Comparison of ENCODE assay signal across 9 cellular contexts in the genomic region with DNA sequence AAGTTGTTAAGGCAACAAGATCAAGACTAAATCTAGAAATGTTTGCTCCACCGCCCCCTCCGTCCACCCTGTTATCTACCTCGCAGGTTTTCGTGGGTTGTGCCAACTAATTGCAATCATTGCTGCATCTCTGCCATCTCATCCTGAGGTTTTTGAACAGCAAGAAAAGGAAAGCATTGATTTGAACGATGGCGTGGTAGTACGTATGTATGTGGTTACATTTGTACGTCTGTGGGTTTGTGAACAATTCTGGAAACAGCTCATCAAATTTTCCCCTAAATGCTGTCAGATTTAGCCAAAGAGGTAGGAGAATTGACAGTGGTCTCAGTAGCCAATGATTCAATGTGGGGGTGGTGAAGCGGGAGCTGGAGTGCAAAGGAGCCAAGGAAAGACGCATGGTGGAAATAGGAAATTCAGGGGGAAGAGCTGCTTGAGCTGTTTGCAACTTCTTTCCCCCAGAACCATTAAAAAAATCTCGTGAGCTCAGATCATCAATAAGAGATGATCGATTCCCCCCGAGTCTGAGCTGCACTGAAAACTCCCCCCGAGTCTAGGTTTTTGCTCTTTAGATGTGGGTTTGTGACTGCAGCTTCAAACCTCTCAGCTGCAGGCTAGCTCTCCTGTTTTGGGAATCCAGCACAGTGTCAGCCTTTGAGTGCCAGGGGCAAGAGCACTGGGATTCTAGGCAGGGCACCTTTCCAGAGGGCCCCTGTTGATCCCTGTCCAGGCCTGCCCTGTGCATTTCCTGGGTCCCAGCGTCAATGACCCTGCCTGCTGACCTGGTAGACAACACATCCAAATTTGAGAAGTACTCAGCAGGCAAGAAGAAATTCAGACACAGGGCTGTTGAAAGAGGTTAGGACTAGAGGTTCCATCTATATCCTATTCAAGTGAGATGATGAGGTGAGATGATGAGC.
DNase-seq lines count a peak whose midpoint lies in the region; ATAC-seq and TF ChIP-seq lines count a peak whose summit lies in the region.
"Had no signal": no experiment of that assay in that cellular context is flagged by ENCODE, and none has a peak within 500 bp of the region (broad histone marks: within the 10 kb centered on the region; RNA-seq: fewer than 3 reads in every experiment).

No MANE protein-coding gene starts in this region.

- H3K4me3 ChIP-seq in ovary, result no peak overlapping the region

- TF ChIP-seq CTCF in ovary (IDR thresholded peaks at IDR 0.05), result no peak

- peaks cover 80% of the 10 kb centered on the region for H3K27me3 Mint-ChIP-seq in activated T-helper 1 cell treated with anti-CD3 and anti-CD28 coated beads, Interleukin-12 subunit alpha, Interleukin-12 subunit beta, Interleukin-2, Interleukin-4 antibody, amounts not matched to agents 30 ng/mL and 10 ng/mL and 1 ng/mL, durations not matched to agents 14 hours and 24 hours and 36 hours (ENCODE audit: insufficient read depth)

- no peaks in the 10 kb centered on the region for H3K27me3 ChIP-seq in ovary

- no peak overlapping the region for H3K27ac ChIP-seq in ovary

- H3K9me3 ChIP-seq in ovary, result no peaks in the 10 kb centered on the region

- H3K4me1 ChIP-seq in ovary (ENCODE audit: insufficient read depth), result no peaks in the 10 kb centered on the region

- peak; percentile 67 for ATAC-seq in GM18870 (IDR thresholded peaks at IDR 0.05; ENCODE audit: unreplicated experiment)
- ATAC-seq in HG03066 (IDR thresholded peaks at IDR 0.05; ENCODE audit: low read depth, unreplicated experiment), result peak; percentile 52
- ATAC-seq in GM19455 (IDR thresholded peaks at IDR 0.05; ENCODE audit: unreplicated experiment), result no peak

- peaks cover 18% of the 10 kb centered on the region for H3K4me1 Mint-ChIP-seq in activated T-helper 1 cell treated with anti-CD3 and anti-CD28 coated beads, Interleukin-12 subunit alpha, Interleukin-12 subunit beta, Interleukin-2, Interleukin-4 antibody, amounts not matched to agents 30 ng/mL and 10 ng/mL and 1 ng/mL, durations not matched to agents 14 hours and 24 hours and 36 hours (ENCODE audit: low read depth)

- H3K9me3 Mint-ChIP-seq in activated T-helper 1 cell treated with anti-CD3 and anti-CD28 coated beads, Interleukin-12 subunit alpha, Interleukin-12 subunit beta, Interleukin-2, Interleukin-4 antibody, amounts not matched to agents 30 ng/mL and 10 ng/mL and 1 ng/mL, durations not matched to agents 14 hours and 24 hours and 36 hours, result no peaks in the 10 kb centered on the region

- H3K27ac Mint-ChIP-seq in activated T-helper 1 cell treated with anti-CD3 and anti-CD28 coated beads, Interleukin-12 subunit alpha, Interleukin-12 subunit beta, Interleukin-2, Interleukin-4 antibody, amounts not matched to agents 30 ng/mL and 10 ng/mL and 1 ng/mL, durations not matched to agents 14 hours and 24 hours and 36 hours, result peak overlapping the region; percentile 21

- no peak for TF ChIP-seq POLR2A in ovary (IDR thresholded peaks at IDR 0.05)

- DNase-seq in activated T-helper 1 cell treated with anti-CD3 and anti-CD28 coated beads, Interleukin-12 subunit alpha, Interleukin-12 subunit beta, Interleukin-2, Interleukin-4 antibody, amounts not matched to agents 30 ng/mL and 10 ng/mL and 1 ng/mL, durations not matched to agents 14 hours and 24 hours and 36 hours (ENCODE audit: low spot score), result peak; percentile 38
- DNase-seq in stimulated activated CD4-positive, alpha-beta T cell treated with anti-CD3 and anti-CD28 coated beads, TNF-alpha, amount 100 ng/mL, for 48 hours (ENCODE audit: low read depth in 3 of 3), result peak; percentile 37 to 54 (median 46)
- DNase-seq in GM03348 (ENCODE audit: low spot score) (no peak), ovary (no peak), DMS114 treated with DMSO at 0.1 percent for 48 hours (lab: John Stamatoyannopoulos, UW; ENCODE audit: unreplicated experiment) (no peak)
- DNase-seq: EL had no signal

- peaks cover 1% of the 10 kb centered on the region for H3K36me3 Mint-ChIP-seq in activated T-helper 1 cell treated with anti-CD3 and anti-CD28 coated beads, Interleukin-12 subunit alpha, Interleukin-12 subunit beta, Interleukin-2, Interleukin-4 antibody, amounts not matched to agents 30 ng/mL and 10 ng/mL and 1 ng/mL, durations not matched to agents 14 hours and 24 hours and 36 hours (ENCODE audit: low read depth)

- no peaks in the 10 kb centered on the region for H3K36me3 ChIP-seq in ovary

- intact Hi-C loops in activated T-helper 1 cell treated with anti-CD3 and anti-CD28 coated beads, Interleukin-12 subunit alpha, Interleukin-12 subunit beta, Interleukin-2, Interleukin-4 antibody, amounts not matched to agents 30 ng/mL and 10 ng/mL and 1 ng/mL, durations not matched to agents 14 hours and 24 hours and 36 hours (cut with micrococcal nuclease), result loop anchor here (1.0 to 10.0 kb wide), 9 partner anchors 31 to 1209 kb away; partner anchors contain the start of gene BMP6
- intact Hi-C loops in ovary (cut with DNase I), result no loop called here

- no peak for TF ChIP-seq EP300 in ovary (IDR thresholded peaks at IDR 0.05)

- H3K4me3 Mint-ChIP-seq in activated T-helper 1 cell treated with anti-CD3 and anti-CD28 coated beads, Interleukin-12 subunit alpha, Interleukin-12 subunit beta, Interleukin-2, Interleukin-4 antibody, amounts not matched to agents 30 ng/mL and 10 ng/mL and 1 ng/mL, durations not matched to agents 14 hours and 24 hours and 36 hours, result no peak overlapping the region

- WGBS in ovary, 3 donors, result 78 to 81% (median 80%) methylated on average over 15 of the region's 15 CpGs

Comparison
In these comparisons a context has a peak if more than half of its experiments do, and no peak if none do; other contexts are left out.
1. DNase-seq: peak in activated T-helper 1 cell treated with anti-CD3 and anti-CD28 coated beads, Interleukin-12 subunit alpha, Interleukin-12 subunit beta, Interleukin-2, Interleukin-4 antibody, amounts not matched to agents 30 ng/mL and 10 ng/mL and 1 ng/mL, durations not matched to agents 14 hours and 24 hours and 36 hours (single experiment) and stimulated activated CD4-positive, alpha-beta T cell treated with anti-CD3 and anti-CD28 coated beads, TNF-alpha, amount 100 ng/mL, for 48 hours (3 of 3); none in GM03348 (single experiment), ovary (0 of 5) and DMS114 treated with DMSO at 0.1 percent for 48 hours (single experiment).